ENCODE assay signal across 12 cellular contexts in genomic region chr2:110747522-110748488, GRCh38. TPM values are rescaled to one million over a fixed set of nuclear protein-coding genes. Genes with fewer than 3 reads are reported as not detected.
A peak's percentile ranks its signal among the peaks of the same experiment; 100 is the strongest.
DNase-seq lines count a peak whose midpoint lies in the region; ATAC-seq lines count a peak whose summit lies in the region.
"Had no signal": no experiment of that assay in that cellular context is flagged by ENCODE, and none has a peak within 500 bp of the region (broad histone marks: within the 10 kb centered on the region; RNA-seq: fewer than 3 reads in every experiment).

No MANE protein-coding gene starts in this region.

- peaks cover 87% of the 10 kb centered on the region for H3K27me3 Mint-ChIP-seq in activated T-cell treated with anti-CD3 and anti-CD28 coated beads, Interleukin-2, amount 50 U/mL, for 72 hours (ENCODE audit: low read depth)
- peaks cover 32% of the 10 kb centered on the region for H3K27me3 Mint-ChIP-seq in activated naive CD8-positive, alpha-beta T cell

- ATAC-seq in activated T-cell treated with anti-CD3 and anti-CD28 coated beads, Interleukin-2, amount 50 U/mL, for 72 hours (replicated peaks in 1 of 2): peak in 1 of 2 donors; percentile 7
- no peak for ATAC-seq in activated CD4-positive, CD25-positive, alpha-beta regulatory T cell treated with anti-CD3 and anti-CD28 coated beads, Interleukin-2, amount 50 U/mL, for 24 hours
- no peak for ATAC-seq in GM21515 (IDR thresholded peaks at IDR 0.05; ENCODE audit: unreplicated experiment)

- no peak overlapping the region for H3K27ac Mint-ChIP-seq in activated T-cell treated with anti-CD3 and anti-CD28 coated beads, Interleukin-2, amount 50 U/mL, for 72 hours
- peak overlapping the region; percentile 18 for H3K27ac Mint-ChIP-seq in activated naive CD8-positive, alpha-beta T cell

- H3K36me3 Mint-ChIP-seq in activated T-cell treated with anti-CD3 and anti-CD28 coated beads, Interleukin-2, amount 50 U/mL, for 72 hours (ENCODE audit: insufficient read depth in 2 of 2): no peaks in the 10 kb centered on the region
- H3K36me3 Mint-ChIP-seq in activated naive CD8-positive, alpha-beta T cell: no peaks in the 10 kb centered on the region

- DNase-seq in activated T-cell treated with anti-CD3 and anti-CD28 coated beads, Interleukin-2, amount 50 U/mL, for 72 hours: no peak
- no peak for DNase-seq in activated T-cell treated with anti-CD3 and anti-CD28 coated beads, Interleukin-2, amount 50 U/mL, for 1 hour
- DNase-seq in LoVo (ENCODE audit: low spot score): peak; percentile 13
- peak; percentile 26 for DNase-seq in stimulated activated CD8-positive, alpha-beta memory T cell treated with anti-CD3 and anti-CD28 coated beads, Interleukin-4, amount 100 ng/mL, for 48 hours
- DNase-seq in stimulated activated CD4-positive, alpha-beta T cell treated with anti-CD3 and anti-CD28 coated beads, Interleukin-2, amount 100 ng/mL, for 24 hours: no peak
- DNase-seq: HCEC 1CT, uterus had no signal

- peak overlapping the region; percentile 44 to 54 for H3K4me3 Mint-ChIP-seq in activated T-cell treated with anti-CD3 and anti-CD28 coated beads, Interleukin-2, amount 50 U/mL, for 72 hours
- H3K4me3 Mint-ChIP-seq in activated naive CD8-positive, alpha-beta T cell: peak overlapping the region; percentile 21

- no peaks in the 10 kb centered on the region for H3K9me3 Mint-ChIP-seq in activated T-cell treated with anti-CD3 and anti-CD28 coated beads, Interleukin-2, amount 50 U/mL, for 72 hours
- H3K9me3 Mint-ChIP-seq in activated naive CD8-positive, alpha-beta T cell (ENCODE audit: low read depth): no peaks in the 10 kb centered on the region

- H3K4me1 Mint-ChIP-seq in activated T-cell treated with anti-CD3 and anti-CD28 coated beads, Interleukin-2, amount 50 U/mL, for 72 hours (ENCODE audit: low read depth): peaks cover 53% of the 10 kb centered on the region
- H3K4me1 Mint-ChIP-seq in activated naive CD8-positive, alpha-beta T cell (ENCODE audit: low read depth): peaks cover 21% of the 10 kb centered on the region

RNA-seq across cellular contexts. Expression of gene ACOXL, which starts 15.4 kb away (rescaled TPM):
- under 1 TPM; 0.19 to 0.44 TPM for total RNA-seq in activated T-cell treated with anti-CD3 and anti-CD28 coated beads, Interleukin-2, amount 50 U/mL, for 72 hours
- total RNA-seq: glomerular endothelial cell, mucosa of gallbladder had no signal

Comparison
In these comparisons a context has a peak if more than half of its experiments do, and no peak if none do; other contexts are left out.
1. DNase-seq: peak in LoVo (single experiment) and stimulated activated CD8-positive, alpha-beta memory T cell treated with anti-CD3 and anti-CD28 coated beads, Interleukin-4, amount 100 ng/mL, for 48 hours (single experiment); none in activated T-cell treated with anti-CD3 and anti-CD28 coated beads, Interleukin-2, amount 50 U/mL, for 72 hours (0 of 2), activated T-cell treated with anti-CD3 and anti-CD28 coated beads, Interleukin-2, amount 50 U/mL, for 1 hour (single experiment) and stimulated activated CD4-positive, alpha-beta T cell treated with anti-CD3 and anti-CD28 coated beads, Interleukin-2, amount 100 ng/mL, for 24 hours (0 of 2).